Comparison of ENCODE assay signal across 10 cellular contexts in the genomic region with DNA sequence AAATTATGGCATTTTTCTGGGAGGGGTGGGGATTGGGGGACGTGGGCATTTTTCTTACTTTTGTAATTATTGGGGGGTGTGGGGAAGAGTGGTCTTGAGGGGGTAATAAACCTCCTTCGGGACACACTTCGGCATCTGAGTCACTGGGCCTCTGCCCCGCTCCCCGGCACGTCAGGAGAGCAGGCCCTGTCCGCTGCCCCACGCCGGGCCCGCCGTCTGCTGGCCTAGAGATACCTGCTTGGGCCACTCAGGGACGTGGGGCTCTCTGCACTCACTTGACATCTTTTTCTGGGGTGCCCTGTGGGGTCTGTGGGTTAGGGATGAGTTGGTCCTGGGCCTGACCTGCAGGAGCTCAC. TPM values are rescaled to one million over a fixed set of nuclear protein-coding genes. Genes with fewer than 3 reads are reported as not detected.
DNase-seq lines count a peak whose midpoint lies in the region; ATAC-seq lines count a peak whose summit lies in the region.
"Had no signal": no experiment of that assay in that cellular context is flagged by ENCODE, and none has a peak within 500 bp of the region (broad histone marks: within the 10 kb centered on the region; RNA-seq: fewer than 3 reads in every experiment).

No MANE protein-coding gene starts in this region.

- DNase-seq in activated CD4-positive, alpha-beta T cell treated with anti-CD3 and anti-CD28 coated beads for 36 hours, result no peak
- DNase-seq in activated CD4-positive, alpha-beta T cell treated with anti-CD3 and anti-CD28 coated beads for 4 hours, result no peak
- DNase-seq in activated T-cell treated with anti-CD3 and anti-CD28 coated beads, Interleukin-2, amount 50 U/mL, for 72 hours, result no peak
- DNase-seq in memory B cell (ENCODE audit: low spot score in 2 of 2) (no peak), substantia nigra (lab: John Stamatoyannopoulos, UW) (peak in 1 of 49 donors; percentile 4), C1 segment of cervical spinal cord (lab: John Stamatoyannopoulos, UW) (no peak)

- intact Hi-C loops in activated CD4-positive, alpha-beta T cell treated with anti-CD3 and anti-CD28 coated beads for 36 hours (cut with DNase I, micrococcal nuclease), result loop anchor here in 1 of 2 experiments (10.0 kb wide), 2 partner anchors 327 to 467 kb away; partner anchors contain the start of gene DBP

- H3K9me3 Mint-ChIP-seq in activated CD4-positive, alpha-beta T cell treated with anti-CD3 and anti-CD28 coated beads for 36 hours (ENCODE audit: low read depth), result peaks cover 3% of the 10 kb centered on the region
- H3K9me3 Mint-ChIP-seq in activated T-cell treated with anti-CD3 and anti-CD28 coated beads, Interleukin-2, amount 50 U/mL, for 72 hours, result no peaks in the 10 kb centered on the region
- H3K9me3 Mint-ChIP-seq in memory B cell, result no peaks in the 10 kb centered on the region

- CTCF ChIA-PET in activated CD4-positive, alpha-beta T cell treated with anti-CD3 and anti-CD28 coated beads for 36 hours (lab: Charles Lee), result interaction anchor here (1.1 kb wide), 1 partner anchor 31 kb away, joined by 3 read pairs; no protein-coding TSS in a partner anchor

- H3K27me3 Mint-ChIP-seq in activated CD4-positive, alpha-beta T cell treated with anti-CD3 and anti-CD28 coated beads for 36 hours, result no peaks in the 10 kb centered on the region
- no peaks in the 10 kb centered on the region for H3K27me3 Mint-ChIP-seq in activated T-cell treated with anti-CD3 and anti-CD28 coated beads, Interleukin-2, amount 50 U/mL, for 72 hours (ENCODE audit: low read depth)
- H3K27me3 Mint-ChIP-seq in memory B cell, result no peaks in the 10 kb centered on the region

- POLR2A ChIA-PET in activated CD4-positive, alpha-beta T cell treated with anti-CD3 and anti-CD28 coated beads for 36 hours (lab: Charles Lee), result interaction anchor here (0.8 kb wide), 1 partner anchor 36 kb away, joined by 3 read pairs; no protein-coding TSS in a partner anchor

- H3K4me3 Mint-ChIP-seq in activated CD4-positive, alpha-beta T cell treated with anti-CD3 and anti-CD28 coated beads for 36 hours, result peak overlapping the region; percentile 86
- peak overlapping the region; percentile 94 to 100 for H3K4me3 Mint-ChIP-seq in activated T-cell treated with anti-CD3 and anti-CD28 coated beads, Interleukin-2, amount 50 U/mL, for 72 hours
- H3K4me3 Mint-ChIP-seq in memory B cell, result peak overlapping the region; percentile 71

- peaks cover 50% of the 10 kb centered on the region for H3K36me3 Mint-ChIP-seq in activated CD4-positive, alpha-beta T cell treated with anti-CD3 and anti-CD28 coated beads for 36 hours (ENCODE audit: low read depth)
- H3K36me3 Mint-ChIP-seq in activated T-cell treated with anti-CD3 and anti-CD28 coated beads, Interleukin-2, amount 50 U/mL, for 72 hours (ENCODE audit: insufficient read depth in 2 of 2), result peaks cover 17 to 28% of the 10 kb centered on the region in 2 donors
- H3K36me3 Mint-ChIP-seq in memory B cell, result peaks cover 15% of the 10 kb centered on the region

- peak overlapping the region; percentile 90 for H3K27ac Mint-ChIP-seq in activated CD4-positive, alpha-beta T cell treated with anti-CD3 and anti-CD28 coated beads for 36 hours
- peak overlapping the region; percentile 99 for H3K27ac Mint-ChIP-seq in activated T-cell treated with anti-CD3 and anti-CD28 coated beads, Interleukin-2, amount 50 U/mL, for 72 hours
- peak overlapping the region; percentile 97 for H3K27ac Mint-ChIP-seq in memory B cell

- H3K27ac ChIP-seq in substantia nigra (ENCODE audit: low read depth, low read length, poor library complexity, severe bottlenecking), result peak overlapping the region; percentile 96

- peaks cover 58% of the 10 kb centered on the region for H3K4me1 Mint-ChIP-seq in activated CD4-positive, alpha-beta T cell treated with anti-CD3 and anti-CD28 coated beads for 36 hours
- H3K4me1 Mint-ChIP-seq in activated T-cell treated with anti-CD3 and anti-CD28 coated beads, Interleukin-2, amount 50 U/mL, for 72 hours (ENCODE audit: low read depth), result peaks cover 83% of the 10 kb centered on the region
- peaks cover 42% of the 10 kb centered on the region for H3K4me1 Mint-ChIP-seq in memory B cell

- ATAC-seq in activated CD4-positive, alpha-beta T cell treated with anti-CD3 and anti-CD28 coated beads for 36 hours, result no peak
- no peak for ATAC-seq in activated T-cell treated with anti-CD3 and anti-CD28 coated beads, Interleukin-2, amount 50 U/mL, for 72 hours (replicated peaks in 1 of 2)
- ATAC-seq in memory B cell (ENCODE audit: low read depth) (no peak), GM19351 (IDR thresholded peaks at IDR 0.05; ENCODE audit: unreplicated experiment) (no peak), HG03108 (IDR thresholded peaks at IDR 0.05; ENCODE audit: unreplicated experiment) (no peak)

RNA-seq across cellular contexts. Expression of gene FTL, which starts 3.5 kb away (rescaled TPM):
- total RNA-seq in activated CD4-positive, alpha-beta T cell treated with anti-CD3 and anti-CD28 coated beads for 36 hours, result 1,000 to 10,000 TPM in 1 of 2 experiments, 100 to 1,000 TPM in 1; 809 to 1,111 TPM
- 100 to 1,000 TPM; 681 to 811 TPM for total RNA-seq in activated T-cell treated with anti-CD3 and anti-CD28 coated beads, Interleukin-2, amount 50 U/mL, for 72 hours

RNA-seq across cellular contexts. Expression of gene BAX, which starts 7.0 kb away (rescaled TPM):
- total RNA-seq in activated CD4-positive, alpha-beta T cell treated with anti-CD3 and anti-CD28 coated beads for 36 hours, result 100 to 1,000 TPM; 128 to 143 TPM
- 100 to 1,000 TPM; 318 to 448 TPM for total RNA-seq in activated T-cell treated with anti-CD3 and anti-CD28 coated beads, Interleukin-2, amount 50 U/mL, for 72 hours

RNA-seq across cellular contexts. Expression of gene DHDH, which starts 28.2 kb away (rescaled TPM):
- total RNA-seq in activated CD4-positive, alpha-beta T cell treated with anti-CD3 and anti-CD28 coated beads for 36 hours, result 1 to 10 TPM; 1.4 to 2.4 TPM
- 1 to 10 TPM; 3.2 to 3.6 TPM for total RNA-seq in activated T-cell treated with anti-CD3 and anti-CD28 coated beads, Interleukin-2, amount 50 U/mL, for 72 hours
- total RNA-seq: endothelial cell of umbilical vein, lung microvascular endothelial cell had no signal

RNA-seq across cellular contexts. Expression of gene GYS1, which starts 31.5 kb away (rescaled TPM):
- 100 to 1,000 TPM in 1 of 2 experiments, 10 to 100 TPM in 1; 80.2 to 102 TPM for total RNA-seq in activated CD4-positive, alpha-beta T cell treated with anti-CD3 and anti-CD28 coated beads for 36 hours
- total RNA-seq in activated T-cell treated with anti-CD3 and anti-CD28 coated beads, Interleukin-2, amount 50 U/mL, for 72 hours, result 10 to 100 TPM; 25.9 to 29.4 TPM

RNA-seq across cellular contexts. Expression of gene RUVBL2, which starts 32.0 kb away (rescaled TPM):
- 100 to 1,000 TPM; 155 to 178 TPM for total RNA-seq in activated CD4-positive, alpha-beta T cell treated with anti-CD3 and anti-CD28 coated beads for 36 hours
- 10 to 100 TPM; 83.4 to 92.5 TPM for total RNA-seq in activated T-cell treated with anti-CD3 and anti-CD28 coated beads, Interleukin-2, amount 50 U/mL, for 72 hours
